10 cellular contexts compared by ENCODE assay signal in the genomic region with DNA sequence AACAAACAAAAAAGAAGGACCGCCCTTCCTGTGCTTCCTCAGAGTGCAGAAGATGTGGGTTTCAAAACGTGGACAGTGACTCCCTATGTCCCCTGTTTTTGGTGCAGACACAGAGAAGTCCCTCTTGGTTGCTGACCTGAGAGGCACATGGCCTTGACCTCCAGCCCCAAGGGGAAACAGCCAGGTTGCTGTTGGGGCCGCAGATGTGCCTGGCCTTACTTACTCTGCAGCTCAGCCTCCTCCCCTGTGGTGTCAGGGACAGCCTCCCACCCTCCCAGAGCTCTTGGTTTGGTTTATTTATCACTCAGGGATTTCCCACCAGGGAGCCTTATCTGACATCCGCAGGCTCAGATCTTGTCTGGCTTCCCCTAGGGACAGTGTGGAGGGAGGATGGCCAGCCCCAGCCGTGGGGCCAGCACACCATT.
"Had no signal": no experiment of that assay in that cellular context is flagged by ENCODE, and none has a peak within 500 bp of the region (broad histone marks: within the 10 kb centered on the region; RNA-seq: fewer than 3 reads in every experiment).

No MANE protein-coding gene starts in this region.

- H3K27ac ChIP-seq: foreskin keratinocyte, left lung had no signal

- H3K27me3 ChIP-seq: foreskin keratinocyte, left lung had no signal

- DNase-seq: activated CD8-positive, alpha-beta memory T cell treated with anti-CD3 and anti-CD28 coated beads, Interleukin-2, amount 10 ng/mL, durations not matched to agents 7 days and 5 days; activated effector memory CD4-positive, alpha-beta T cell treated with Interleukin-2 at 50 U/mL for 16 hours; activated T-cell treated with anti-CD3 and anti-CD28 coated beads, Interleukin-2, amount 50 U/mL, for 24 hours; anterior cingulate cortex; foreskin keratinocyte; head of caudate nucleus; left lung; T-helper 17 cell; trophoblast cell had no signal

- H3K9me3 ChIP-seq: left lung had no signal

- H3K36me3 ChIP-seq: left lung had no signal

- ATAC-seq: activated CD4-positive, CD25-positive, alpha-beta regulatory T cell treated with anti-CD3 and anti-CD28 coated beads, Interleukin-2, amount 50 U/mL, for 24 hours; activated CD8-positive, alpha-beta memory T cell treated with anti-CD3 and anti-CD28 coated beads, Interleukin-2, amount 10 ng/mL, durations not matched to agents 7 days and 5 days; foreskin keratinocyte; left lung; T-helper 17 cell had no signal

- H3K4me3 ChIP-seq: left lung had no signal

- H3K4me1 ChIP-seq: foreskin keratinocyte had no signal
